ENCODE assay signal across 1 cellular context in genomic region chr21:29133241-29133640, GRCh38.
TF ChIP-seq lines count a peak whose summit lies in the region.

No MANE protein-coding gene starts in this region.

TF ChIP-seq in IMR-90, 13 proteins besides CTCF, POLR2A, EP300 and RAD21:
- TF ChIP-seq MXI1 (IDR thresholded peaks at IDR 0.05; ENCODE audit: borderline replicate concordance, low read depth, low read length): no peak
- no peak for TF ChIP-seq MAFK (IDR thresholded peaks at IDR 0.05; ENCODE audit: low read depth, low read length)
- no peak for TF ChIP-seq NFE2L2 (IDR thresholded peaks at IDR 0.05; ENCODE audit: low read depth, low read length)
- no peak for TF ChIP-seq SMC3 (IDR thresholded peaks at IDR 0.05; ENCODE audit: low read depth, low read length)
- no peak for TF ChIP-seq BHLHE40 (IDR thresholded peaks at IDR 0.05; ENCODE audit: low read depth, low read length)
- TF ChIP-seq RCOR1 (IDR thresholded peaks at IDR 0.05; ENCODE audit: insufficient replicate concordance, low read length): no peak
- TF ChIP-seq CEBPB (IDR thresholded peaks at IDR 0.05; ENCODE audit: low read depth, low read length): no peak
- TF ChIP-seq, protein P1, sequence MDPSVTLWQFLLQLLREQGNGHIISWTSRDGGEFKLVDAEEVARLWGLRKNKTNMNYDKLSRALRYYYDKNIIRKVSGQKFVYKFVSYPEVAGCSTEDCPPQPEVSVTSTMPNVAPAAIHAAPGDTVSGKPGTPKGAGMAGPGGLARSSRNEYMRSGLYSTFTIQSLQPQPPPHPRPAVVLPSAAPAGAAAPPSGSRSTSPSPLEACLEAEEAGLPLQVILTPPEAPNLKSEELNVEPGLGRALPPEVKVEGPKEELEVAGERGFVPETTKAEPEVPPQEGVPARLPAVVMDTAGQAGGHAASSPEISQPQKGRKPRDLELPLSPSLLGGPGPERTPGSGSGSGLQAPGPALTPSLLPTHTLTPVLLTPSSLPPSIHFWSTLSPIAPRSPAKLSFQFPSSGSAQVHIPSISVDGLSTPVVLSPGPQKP (IDR thresholded peaks at IDR 0.05; ENCODE audit: borderline replicate concordance, low read depth, low read length): no peak
